8 cellular contexts compared by ENCODE assay signal in genomic region chr3:115692887-115693524, GRCh38.
DNase-seq lines count a peak whose midpoint lies in the region; ATAC-seq and TF ChIP-seq lines count a peak whose summit lies in the region.

No MANE protein-coding gene starts in this region.

- H3K4me3 Mint-ChIP-seq in HFFc6: no peak overlapping the region
- no peak overlapping the region for H3K4me3 Mint-ChIP-seq in activated naive CD4-positive, alpha-beta T cell treated with anti-CD3 and anti-CD28 coated beads, Interleukin-2, amount 10 ng/mL, durations not matched to agents 7 days and 5 days

- DNase-seq in HFFc6 (peak; percentile 67), MV-4-11 (lab: John Stamatoyannopoulos, UW) (peak; percentile 34), SK-N-DZ (ENCODE audit: low spot score) (peak; percentile 90), Right ventricle myocardium superior (peak; percentile 62), psoas muscle (peak; percentile 54 to 66), OCI-M2 (lab: John Stamatoyannopoulos, UW; ENCODE audit: unreplicated experiment) (no peak)
- peak; percentile 74 for DNase-seq in activated naive CD4-positive, alpha-beta T cell treated with anti-CD3 and anti-CD28 coated beads, Interleukin-2, amount 10 ng/mL, durations not matched to agents 7 days and 5 days

- no peaks in the 10 kb centered on the region for H3K36me3 Mint-ChIP-seq in HFFc6 (ENCODE audit: low read depth)
- no peaks in the 10 kb centered on the region for H3K36me3 Mint-ChIP-seq in activated naive CD4-positive, alpha-beta T cell treated with anti-CD3 and anti-CD28 coated beads, Interleukin-2, amount 10 ng/mL, durations not matched to agents 7 days and 5 days

- intact Hi-C loops in Right ventricle myocardium superior (cut with DNase I): loop anchor here (2.0 kb wide), 1 partner anchor 476 kb away; no protein-coding TSS in a partner anchor
- intact Hi-C loops in psoas muscle (cut with DNase I): loop anchor here (1.0 to 2.0 kb wide), 3 partner anchors 122 to 476 kb away; no protein-coding TSS in a partner anchor

- H3K4me1 Mint-ChIP-seq in HFFc6 (ENCODE audit: low read depth): no peaks in the 10 kb centered on the region; the same call in 1 of the 2 replicates
- no peaks in the 10 kb centered on the region for H3K4me1 Mint-ChIP-seq in activated naive CD4-positive, alpha-beta T cell treated with anti-CD3 and anti-CD28 coated beads, Interleukin-2, amount 10 ng/mL, durations not matched to agents 7 days and 5 days

- no peak overlapping the region for H3K27ac Mint-ChIP-seq in HFFc6
- H3K27ac Mint-ChIP-seq in activated naive CD4-positive, alpha-beta T cell treated with anti-CD3 and anti-CD28 coated beads, Interleukin-2, amount 10 ng/mL, durations not matched to agents 7 days and 5 days: no peak overlapping the region

- no peaks in the 10 kb centered on the region for H3K4me1 ChIP-seq in psoas muscle

- ATAC-seq in Right ventricle myocardium superior (ENCODE audit: poor library complexity) (peak; percentile 98), psoas muscle (peak; percentile 90 to 99 (median 94))

- no peaks in the 10 kb centered on the region for H3K9me3 Mint-ChIP-seq in HFFc6
- no peaks in the 10 kb centered on the region for H3K9me3 Mint-ChIP-seq in activated naive CD4-positive, alpha-beta T cell treated with anti-CD3 and anti-CD28 coated beads, Interleukin-2, amount 10 ng/mL, durations not matched to agents 7 days and 5 days

- H3K27me3 ChIP-seq in psoas muscle (ENCODE audit: insufficient read depth in 3 of 3, low read length in 2 of 3): no peaks in the 10 kb centered on the region

- H3K27me3 Mint-ChIP-seq in HFFc6 (ENCODE audit: insufficient read depth): peaks cover 4% of the 10 kb centered on the region
- H3K27me3 Mint-ChIP-seq in activated naive CD4-positive, alpha-beta T cell treated with anti-CD3 and anti-CD28 coated beads, Interleukin-2, amount 10 ng/mL, durations not matched to agents 7 days and 5 days: peaks cover 4% of the 10 kb centered on the region

- 19 to 21% (median 20%) methylated on average over 8 of the region's 8 CpGs for WGBS in psoas muscle, 3 donors

- CTCF ChIA-PET in activated naive CD4-positive, alpha-beta T cell treated with anti-CD3 and anti-CD28 coated beads, Interleukin-2, amount 10 ng/mL, durations not matched to agents 7 days and 5 days (lab: Charles Lee): interaction anchor here (0.6 to 2.2 kb wide), 8 partner anchors 10 to 672 kb away, joined by 3 to 14 read pairs (median 4); no protein-coding TSS in a partner anchor

- peak; percentile 78 for TF ChIP-seq CTCF in GM12872 (IDR thresholded peaks at IDR 0.05; ENCODE audit: insufficient read depth, low read depth, low read length)
- peak; percentile 91 for TF ChIP-seq CTCF in HFFc6 (IDR thresholded peaks at IDR 0.05)
- peak; percentile 81 for TF ChIP-seq CTCF in psoas muscle (IDR thresholded peaks at IDR 0.05)

- H3K36me3 ChIP-seq in psoas muscle (ENCODE audit: insufficient read depth in 1 of 2, low read depth in 1 of 2): no peaks in the 10 kb centered on the region

- H3K4me3 ChIP-seq in psoas muscle: no peak overlapping the region

- H3K9me3 ChIP-seq in psoas muscle: no peaks in the 10 kb centered on the region

- no peak overlapping the region for H3K27ac ChIP-seq in psoas muscle
